ENCODE assay signal across 19 cellular contexts in genomic region chr18:991441-991840, GRCh38.
DNase-seq lines count a peak whose midpoint lies in the region; ATAC-seq and TF ChIP-seq lines count a peak whose summit lies in the region.
"Had no signal": no experiment of that assay in that cellular context is flagged by ENCODE, and none has a peak within 500 bp of the region (broad histone marks: within the 10 kb centered on the region; RNA-seq: fewer than 3 reads in every experiment).

No MANE protein-coding gene starts in this region.

- no peaks in the 10 kb centered on the region for H3K27me3 ChIP-seq in MG63
- H3K27me3 ChIP-seq in mammary epithelial cell (ENCODE audit: insufficient read depth, low read length): no peaks in the 10 kb centered on the region

- DNase-seq in MG63 (peak; percentile 58), dermis blood vessel endothelial cell (peak; percentile 4), osteocyte (ENCODE audit: extremely low spot score, unreplicated experiment) (no peak), HT-29 (ENCODE audit: low spot score) (no peak), mammary epithelial cell (no peak)
- DNase-seq: 8988T; ACHN; C1 segment of cervical spinal cord; Calu3; CD4-positive, alpha-beta memory T cell; COR-L47; DMS53; DMS79 treated with DMSO at 0.1 percent for 48 hours; GF-D8; GOT3; HFFc6 had no signal

- H2AFZ ChIP-seq in mammary epithelial cell (ENCODE audit: low read depth, low read length): no peak overlapping the region

- H3K27ac Mint-ChIP-seq in osteocyte (ENCODE audit: unreplicated experiment): peak overlapping the region; percentile 5
- H3K27ac Mint-ChIP-seq: CD4-positive, alpha-beta memory T cell; HFFc6 had no signal

- peaks cover 38% of the 10 kb centered on the region for H3K4me1 Mint-ChIP-seq in osteocyte (ENCODE audit: unreplicated experiment)
- H3K4me1 Mint-ChIP-seq: CD4-positive, alpha-beta memory T cell had no signal

- TF ChIP-seq CTCF in osteocyte (IDR thresholded peaks at IDR 0.05) (no peak), mammary epithelial cell (conservative IDR thresholded peaks at IDR 0.05 in 1 of 2, IDR thresholded peaks at IDR 0.05 in 1 of 2; ENCODE audit: extremely low read depth in 1 of 2, insufficient read depth in 1 of 2, low read depth in 1 of 2, low read length in 2 of 2) (no peak)

- H3K9me3 ChIP-seq in MG63 (peaks cover 21% of the 10 kb centered on the region), mammary epithelial cell (replicated peaks; ENCODE audit: insufficient read depth, low read length) (peaks cover 5% of the 10 kb centered on the region)
- H3K9me3 ChIP-seq: A549, HAP-1 had no signal

- peaks cover 7% of the 10 kb centered on the region for H3K36me3 ChIP-seq in MG63
- H3K36me3 ChIP-seq in mammary epithelial cell (ENCODE audit: insufficient read depth, low read length): no peaks in the 10 kb centered on the region
- H3K36me3 ChIP-seq: HAP-1 had no signal

- H3K27ac ChIP-seq in mammary epithelial cell (ENCODE audit: insufficient read depth, low read depth, low read length): no peak overlapping the region
- H3K27ac ChIP-seq: A549 had no signal

- H3K4me3 ChIP-seq in MG63 (no peak overlapping the region), mammary epithelial cell (replicated peaks in 1 of 3; ENCODE audit: insufficient read depth in 1 of 3, low read depth in 2 of 3, low read length in 3 of 3) (no peak overlapping the region)
- H3K4me3 ChIP-seq: A549, HAP-1 had no signal

- no TSS peak for BruUV-seq in mammary epithelial cell (replicated peaks; lab: Mats Ljungman, UMichigan)

- no peaks in the 10 kb centered on the region for H3K36me3 Mint-ChIP-seq in osteocyte (ENCODE audit: unreplicated experiment)
- H3K36me3 Mint-ChIP-seq: CD4-positive, alpha-beta memory T cell had no signal

- H3K79me2 ChIP-seq in mammary epithelial cell (ENCODE audit: insufficient read depth, low read length): no peaks in the 10 kb centered on the region

- in situ Hi-C loops in mammary epithelial cell (cut with MboI; ENCODE audit: low sequenced_read_pairs in 2 of 2): no loop called here

- dilution Hi-C loops in mammary epithelial cell (cut with HindIII; ENCODE audit: low sequenced_read_pairs): no loop called here

- no peak overlapping the region for H3K9ac ChIP-seq in mammary epithelial cell (ENCODE audit: insufficient read depth, low read length)

- H3K27me3 Mint-ChIP-seq in osteocyte (ENCODE audit: unreplicated experiment): no peaks in the 10 kb centered on the region

- H4K20me1 ChIP-seq in mammary epithelial cell (ENCODE audit: insufficient read depth, low read length): no peaks in the 10 kb centered on the region

- CTCF ChIA-PET in mammary epithelial cell (lab: Charles Lee; ENCODE audit: low non-redundant PET): no interaction called here

- intact Hi-C loops in mammary epithelial cell (cut with micrococcal nuclease): no loop called here

- WGBS in mammary epithelial cell (ENCODE audit: low coverage, missing lambda C conversion rate): 88% methylated on average over 2 of the region's 2 CpGs

- H3K4me2 ChIP-seq in mammary epithelial cell (ENCODE audit: insufficient read depth, low read depth, low read length): no peak overlapping the region
- H3K4me2 ChIP-seq: A549 had no signal

- H3K9me3 Mint-ChIP-seq in osteocyte (ENCODE audit: unreplicated experiment): peaks cover 14% of the 10 kb centered on the region

- H3K4me1 ChIP-seq in mammary epithelial cell (ENCODE audit: insufficient read depth, low read length): no peaks in the 10 kb centered on the region
- H3K4me1 ChIP-seq: A549, HAP-1 had no signal

- no peak for ATAC-seq in HG03460 (IDR thresholded peaks at IDR 0.05; ENCODE audit: unreplicated experiment)
- ATAC-seq: A549 had no signal

- H3K4me3 Mint-ChIP-seq in osteocyte (ENCODE audit: unreplicated experiment): no peak overlapping the region
- H3K4me3 Mint-ChIP-seq: CD4-positive, alpha-beta memory T cell; HFFc6 had no signal

Comparison
In these comparisons a context has a peak if more than half of its experiments do, and no peak if none do; other contexts are left out.
1. DNase-seq: peak in MG63 (single experiment) and dermis blood vessel endothelial cell (single experiment); none in osteocyte (single experiment), HT-29 (single experiment) and mammary epithelial cell (single experiment).